ENCODE assay signal across 8 cellular contexts in the genomic region with DNA sequence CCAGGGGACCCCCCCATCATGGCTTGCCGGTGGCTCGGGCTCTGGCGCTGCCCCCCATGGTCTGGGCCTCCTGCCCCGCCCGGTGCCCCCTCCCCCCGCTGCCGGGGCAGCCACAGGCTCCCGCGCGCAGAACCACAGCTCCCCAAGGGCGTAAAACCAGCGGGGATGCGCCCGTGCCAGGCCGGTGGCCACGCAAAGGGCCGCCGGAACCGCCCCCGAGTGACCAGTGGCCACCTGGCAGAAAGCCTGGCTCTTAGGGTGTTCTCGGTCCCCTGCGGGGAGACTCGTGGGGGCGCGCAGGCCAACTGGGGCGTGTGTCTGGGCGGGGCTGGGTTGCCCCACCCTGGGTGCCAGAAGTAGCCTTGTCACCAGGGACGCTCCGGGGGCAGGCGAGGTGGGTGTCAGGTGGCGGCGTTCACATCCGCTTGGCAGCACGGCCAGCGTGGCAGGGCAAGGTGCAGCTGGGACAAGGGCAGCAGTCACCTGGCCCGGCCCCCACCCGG. TPM values are rescaled to one million over a fixed set of nuclear protein-coding genes. Genes with fewer than 3 reads are reported as not detected.
DNase-seq lines count a peak whose midpoint lies in the region; ATAC-seq and TF ChIP-seq lines count a peak whose summit lies in the region.

No MANE protein-coding gene starts in this region.

- 0% methylated on average over 3 of the region's 37 CpGs for WGBS in right lobe of liver (ENCODE audit: insufficient coverage, low coverage, low lambda C conversion rate, missing lambda C conversion rate)

- CTCF ChIA-PET in A673 (lab: Charles Lee): no interaction called here

- H3K9me3 ChIP-seq in A673 (ENCODE audit: low read depth, low read length, poor library complexity, severe bottlenecking) (no peaks in the 10 kb centered on the region), ascending aorta (no peaks in the 10 kb centered on the region), right lobe of liver (no peaks in the 10 kb centered on the region)

- intact Hi-C loops in A673 (cut with micrococcal nuclease; ENCODE audit: unreplicated experiment): no loop called here
- intact Hi-C loops in ascending aorta (cut with DNase I): loop anchor here (5.0 kb wide), 1 partner anchor 40 kb away; no protein-coding TSS in a partner anchor
- intact Hi-C loops in right lobe of liver (cut with DNase I): no loop called here

- no TSS peak for BruUV-seq in A673 (replicated peaks; lab: Mats Ljungman, UMichigan)

- no peak for DNase-seq in A673 (ENCODE audit: low spot score)
- no peak for DNase-seq in ascending aorta (ENCODE audit: low spot score in 2 of 2)
- DNase-seq in right lobe of liver: peak; percentile 92 to 96 (median 96)
- DNase-seq in T-helper 9 cell: no peak

- peak overlapping the region; percentile 77 for H3K4me3 ChIP-seq in A673 (ENCODE audit: low read depth, low read length, poor library complexity, severe bottlenecking)
- H3K4me3 ChIP-seq in ascending aorta: peak overlapping the region; percentile 91 to 92
- H3K4me3 ChIP-seq in right lobe of liver: peak overlapping the region; percentile 32 to 97 (median 94)

- H3K4me1 ChIP-seq in A673 (ENCODE audit: insufficient read depth, low read length, poor library complexity, severe bottlenecking) (peaks cover 6% of the 10 kb centered on the region), ascending aorta (peaks cover 11 to 18% of the 10 kb centered on the region in 2 donors), right lobe of liver (peaks cover 0 to 79% (median 36%) of the 10 kb centered on the region in 4 donors)

- H3K27ac ChIP-seq in A673 (ENCODE audit: low read depth, low read length, poor library complexity, severe bottlenecking): no peak overlapping the region
- peak overlapping the region; percentile 61 to 72 for H3K27ac ChIP-seq in ascending aorta
- peak overlapping the region; percentile 32 to 74 (median 57) for H3K27ac ChIP-seq in right lobe of liver

- no peaks in the 10 kb centered on the region for H3K36me3 ChIP-seq in A673 (ENCODE audit: insufficient read depth, low read length, poor library complexity, severe bottlenecking)
- no peaks in the 10 kb centered on the region for H3K36me3 ChIP-seq in ascending aorta
- H3K36me3 ChIP-seq in right lobe of liver: no peaks in the 10 kb centered on the region

- TF ChIP-seq CTCF in A673 (conservative IDR thresholded peaks at IDR 0.05; ENCODE audit: low read depth, low read length): no peak
- no peak for TF ChIP-seq CTCF in ascending aorta (IDR thresholded peaks at IDR 0.05)
- no peak for TF ChIP-seq CTCF in right lobe of liver (IDR thresholded peaks at IDR 0.05)

- H3K27me3 ChIP-seq in A673 (replicated peaks; ENCODE audit: insufficient read depth, low read depth, low read length, poor library complexity): no peaks in the 10 kb centered on the region
- H3K27me3 ChIP-seq in ascending aorta: no peaks in the 10 kb centered on the region
- H3K27me3 ChIP-seq in right lobe of liver: no peaks in the 10 kb centered on the region

- peak; percentile 41 for TF ChIP-seq POLR2A in right lobe of liver (IDR thresholded peaks at IDR 0.05)

- POLR2A ChIA-PET in A673 (lab: Charles Lee; ENCODE audit: low non-redundant PET): no interaction called here

- ATAC-seq in GM21723 (IDR thresholded peaks at IDR 0.05; ENCODE audit: unreplicated experiment) (peak; percentile 6), right lobe of liver (peak; percentile 50 to 64 (median 58)), HG03565 (IDR thresholded peaks at IDR 0.05; ENCODE audit: unreplicated experiment) (no peak), HG02763 (IDR thresholded peaks at IDR 0.05; ENCODE audit: unreplicated experiment) (no peak), HG02884 (IDR thresholded peaks at IDR 0.05; ENCODE audit: unreplicated experiment) (no peak)

RNA-seq across cellular contexts. Expression of gene AGPAT2, which starts 0.5 kb away (rescaled TPM):
- 56.0 and 57.7 TPM in 2 replicates for total RNA-seq in A673 (2021)
- total RNA-seq in ascending aorta: 129 TPM
- total RNA-seq in right lobe of liver: 100 to 1,000 TPM; 117 to 379 (median 184) TPM

RNA-seq across cellular contexts. Expression of gene DIPK1B, which starts 24.6 kb away (rescaled TPM):
- total RNA-seq in A673 (2021) (26.4 and 35.3 TPM in 2 replicates), ascending aorta (86.2 TPM), right lobe of liver (1 to 10 TPM; 1.4 to 7.7 (median 5.1) TPM)

RNA-seq across cellular contexts. Expression of gene EGFL7, which starts 25.1 kb away (rescaled TPM):
- total RNA-seq in A673 (2021): 79.5 and 98.5 TPM in 2 replicates
- 443 TPM for total RNA-seq in ascending aorta
- 10 to 100 TPM; 26.7 to 54.2 (median 45.8) TPM for total RNA-seq in right lobe of liver

RNA-seq across cellular contexts. Expression of gene LCN10, which starts 55.0 kb away (rescaled TPM):
- total RNA-seq in A673 (2021): 0.15 and 0.35 TPM in 2 replicates
- 28.5 TPM for total RNA-seq in ascending aorta
- total RNA-seq in right lobe of liver: under 1 TPM in 4 of 6 experiments, not detected in 2; 0.23 to 0.81 (median 0.32) TPM

Comparison
In these comparisons a context has a peak if more than half of its experiments do, and no peak if none do; other contexts are left out.
1. DNase-seq: peak in right lobe of liver (3 of 3); none in A673 (single experiment), ascending aorta (0 of 2) and T-helper 9 cell (single experiment).
2. ATAC-seq: peak in GM21723 (single experiment) and right lobe of liver (4 of 4); none in HG03565 (single experiment), HG02763 (single experiment) and HG02884 (single experiment).
3. Peak in every context shown above with its lines, with median percentiles within 50 percentile points of each other: H3K4me3 ChIP-seq.